ENCODE assay signal across 12 cellular contexts in genomic region chr12:8951744-8952143, GRCh38. TPM values are rescaled to one million over a fixed set of nuclear protein-coding genes. Genes with fewer than 3 reads are reported as not detected.
A peak's percentile ranks its signal among the peaks of the same experiment; 100 is the strongest.
DNase-seq lines count a peak whose midpoint lies in the region; ATAC-seq and TF ChIP-seq lines count a peak whose summit lies in the region.
"Had no signal": no experiment of that assay in that cellular context is flagged by ENCODE, and none has a peak within 500 bp of the region (broad histone marks: within the 10 kb centered on the region; RNA-seq: fewer than 3 reads in every experiment).

No MANE protein-coding gene starts in this region.

- intact Hi-C loops in sciatic nerve (cut with DNase I): loop anchor here (10.0 kb wide), 1 partner anchor 73 kb away; no protein-coding TSS in a partner anchor

- peaks cover 45% of the 10 kb centered on the region for H3K36me3 Mint-ChIP-seq in WTC11
- H3K36me3 Mint-ChIP-seq in central memory CD8-positive, alpha-beta T cell (ENCODE audit: insufficient read depth): peaks cover 16% of the 10 kb centered on the region

- CTCF ChIA-PET in WTC11 (lab: Charles Lee): interaction anchor here (3.0 kb wide), 1 partner anchor 79 kb away, joined by 10 read pairs; no protein-coding TSS in a partner anchor

- peak; percentile 37 for DNase-seq in activated gamma-delta T cell treated with Interleukin-2 at 50 U/mL for 16 hours
- no peak for DNase-seq in activated gamma-delta T cell (lab: John Stamatoyannopoulos, UW)
- no peak for DNase-seq in WTC11 (ENCODE audit: low spot score)
- no peak for DNase-seq in central memory CD8-positive, alpha-beta T cell (ENCODE audit: low spot score in 2 of 2)
- DNase-seq in stimulated activated naive CD8-positive, alpha-beta T cell treated with anti-CD3 and anti-CD28 coated beads, Interleukin-15, amount 100 ng/mL, for 72 hours: peak; percentile 25 to 58
- no peak for DNase-seq in sciatic nerve (ENCODE audit: low spot score)
- no peak for DNase-seq in LoVo (ENCODE audit: low spot score)
- no peak for DNase-seq in NCI-H748 (lab: John Stamatoyannopoulos, UW; ENCODE audit: unreplicated experiment)
- DNase-seq: DMS 273 treated with DMSO at 0.1 percent for 48 hours, NCI-H345, nucleus accumbens, trophoblast cell had no signal

- TF ChIP-seq CTCF in WTC11 (IDR thresholded peaks at IDR 0.05): no peak

- ATAC-seq in WTC11 (no peak), sciatic nerve (no peak)
- no peak for ATAC-seq in central memory CD8-positive, alpha-beta T cell (replicated peaks; ENCODE audit: extremely low read depth, poor library complexity, severe bottlenecking)
- no peak for ATAC-seq in stimulated activated naive CD8-positive, alpha-beta T cell treated with anti-CD3 and anti-CD28 coated beads, Interleukin-15, amount 100 ng/mL, for 72 hours

- peak overlapping the region; percentile 30 for H3K4me3 Mint-ChIP-seq in WTC11
- peak overlapping the region; percentile 95 for H3K4me3 Mint-ChIP-seq in central memory CD8-positive, alpha-beta T cell
- H3K4me3 Mint-ChIP-seq in stimulated activated naive CD8-positive, alpha-beta T cell treated with anti-CD3 and anti-CD28 coated beads, Interleukin-15, amount 100 ng/mL, for 72 hours: peak overlapping the region; percentile 60 to 70

- no peaks in the 10 kb centered on the region for H3K27me3 Mint-ChIP-seq in WTC11 (ENCODE audit: low read depth)
- H3K27me3 Mint-ChIP-seq in central memory CD8-positive, alpha-beta T cell: no peaks in the 10 kb centered on the region
- H3K27me3 Mint-ChIP-seq in stimulated activated naive CD8-positive, alpha-beta T cell treated with anti-CD3 and anti-CD28 coated beads, Interleukin-15, amount 100 ng/mL, for 72 hours: no peaks in the 10 kb centered on the region

- H3K9me3 Mint-ChIP-seq in WTC11: peaks cover 27% of the 10 kb centered on the region
- H3K9me3 Mint-ChIP-seq in central memory CD8-positive, alpha-beta T cell: peaks cover 5% of the 10 kb centered on the region
- peaks cover 8 to 11% of the 10 kb centered on the region in 2 donors for H3K9me3 Mint-ChIP-seq in stimulated activated naive CD8-positive, alpha-beta T cell treated with anti-CD3 and anti-CD28 coated beads, Interleukin-15, amount 100 ng/mL, for 72 hours

- no peak overlapping the region for H3K27ac Mint-ChIP-seq in WTC11
- peak overlapping the region; percentile 91 for H3K27ac Mint-ChIP-seq in central memory CD8-positive, alpha-beta T cell (ENCODE audit: low read depth)
- H3K27ac Mint-ChIP-seq in stimulated activated naive CD8-positive, alpha-beta T cell treated with anti-CD3 and anti-CD28 coated beads, Interleukin-15, amount 100 ng/mL, for 72 hours: peak overlapping the region; percentile 37 to 38

- POLR2A ChIA-PET in WTC11 (lab: Charles Lee): no interaction called here

- peaks cover 19% of the 10 kb centered on the region for H3K4me1 Mint-ChIP-seq in WTC11
- peaks cover 66% of the 10 kb centered on the region for H3K4me1 Mint-ChIP-seq in central memory CD8-positive, alpha-beta T cell
- H3K4me1 Mint-ChIP-seq in stimulated activated naive CD8-positive, alpha-beta T cell treated with anti-CD3 and anti-CD28 coated beads, Interleukin-15, amount 100 ng/mL, for 72 hours: peaks cover 50% of the 10 kb centered on the region

TF ChIP-seq in WTC11, 78 proteins besides CTCF, POLR2A, EP300 and RAD21 (continues in another document):
- TF ChIP-seq TCF7 (CRISPR knock-in tag; IDR thresholded peaks at IDR 0.05; ENCODE audit: low read depth): no peak
- no peak for TF ChIP-seq NR2C2 (CRISPR knock-in tag; IDR thresholded peaks at IDR 0.05)
- no peak for TF ChIP-seq ATF2 (CRISPR knock-in tag; IDR thresholded peaks at IDR 0.05; ENCODE audit: borderline replicate concordance, low read depth)
- TF ChIP-seq ZNF281 (CRISPR knock-in tag; IDR thresholded peaks at IDR 0.05): no peak
- TF ChIP-seq, protein P1, sequence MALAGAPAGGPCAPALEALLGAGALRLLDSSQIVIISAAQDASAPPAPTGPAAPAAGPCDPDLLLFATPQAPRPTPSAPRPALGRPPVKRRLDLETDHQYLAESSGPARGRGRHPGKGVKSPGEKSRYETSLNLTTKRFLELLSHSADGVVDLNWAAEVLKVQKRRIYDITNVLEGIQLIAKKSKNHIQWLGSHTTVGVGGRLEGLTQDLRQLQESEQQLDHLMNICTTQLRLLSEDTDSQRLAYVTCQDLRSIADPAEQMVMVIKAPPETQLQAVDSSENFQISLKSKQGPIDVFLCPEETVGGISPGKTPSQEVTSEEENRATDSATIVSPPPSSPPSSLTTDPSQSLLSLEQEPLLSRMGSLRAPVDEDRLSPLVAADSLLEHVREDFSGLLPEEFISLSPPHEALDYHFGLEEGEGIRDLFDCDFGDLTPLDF (CRISPR knock-in tag; IDR thresholded peaks at IDR 0.05): no peak
- TF ChIP-seq ZNF219 (CRISPR knock-in tag; IDR thresholded peaks at IDR 0.05; ENCODE audit: borderline replicate concordance): no peak
- TF ChIP-seq RORB (CRISPR knock-in tag; IDR thresholded peaks at IDR 0.05): no peak
- TF ChIP-seq ZBTB21 (CRISPR knock-in tag; IDR thresholded peaks at IDR 0.05; ENCODE audit: borderline replicate concordance): no peak
- no peak for TF ChIP-seq AR (CRISPR knock-in tag; IDR thresholded peaks at IDR 0.05)
- TF ChIP-seq NFATC4 (CRISPR knock-in tag; IDR thresholded peaks at IDR 0.05): no peak
- TF ChIP-seq, protein P2, sequence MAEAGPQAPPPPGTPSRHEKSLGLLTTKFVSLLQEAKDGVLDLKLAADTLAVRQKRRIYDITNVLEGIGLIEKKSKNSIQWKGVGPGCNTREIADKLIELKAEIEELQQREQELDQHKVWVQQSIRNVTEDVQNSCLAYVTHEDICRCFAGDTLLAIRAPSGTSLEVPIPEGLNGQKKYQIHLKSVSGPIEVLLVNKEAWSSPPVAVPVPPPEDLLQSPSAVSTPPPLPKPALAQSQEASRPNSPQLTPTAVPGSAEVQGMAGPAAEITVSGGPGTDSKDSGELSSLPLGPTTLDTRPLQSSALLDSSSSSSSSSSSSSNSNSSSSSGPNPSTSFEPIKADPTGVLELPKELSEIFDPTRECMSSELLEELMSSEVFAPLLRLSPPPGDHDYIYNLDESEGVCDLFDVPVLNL (CRISPR knock-in tag; IDR thresholded peaks at IDR 0.05; ENCODE audit: borderline replicate concordance, low read depth): no peak
- TF ChIP-seq CREM (CRISPR knock-in tag; IDR thresholded peaks at IDR 0.05): no peak

RNA-seq across cellular contexts. Expression of gene M6PR, which starts 2.3 kb away (rescaled TPM):
- total RNA-seq in WTC11 (2021): 106 to 139 TPM (median 112 TPM) in 3 replicates
- total RNA-seq in sciatic nerve: 101 TPM

RNA-seq across cellular contexts. Expression of gene PHC1, which starts 37.4 kb away (rescaled TPM):
- total RNA-seq in WTC11 (2021) (733 to 940 TPM (median 913 TPM) in 3 replicates), sciatic nerve (44.6 TPM)

RNA-seq across cellular contexts. Expression of gene KLRG1, which starts 37.6 kb away (rescaled TPM):
- total RNA-seq in WTC11 (2021) (6.2 to 7.4 TPM (median 7.2 TPM) in 3 replicates), sciatic nerve (4.5 TPM)

Comparison
In these comparisons a context has a peak if more than half of its experiments do, and no peak if none do; other contexts are left out.
1. DNase-seq: peak in activated gamma-delta T cell treated with Interleukin-2 at 50 U/mL for 16 hours (single experiment) and stimulated activated naive CD8-positive, alpha-beta T cell treated with anti-CD3 and anti-CD28 coated beads, Interleukin-15, amount 100 ng/mL, for 72 hours (2 of 2); none in activated gamma-delta T cell (single experiment), WTC11 (single experiment), central memory CD8-positive, alpha-beta T cell (0 of 2), sciatic nerve (single experiment), LoVo (single experiment) and NCI-H748 (single experiment).
2. H3K4me3 Mint-ChIP-seq: peak in every context shown above with its lines; median percentile 95 in central memory CD8-positive, alpha-beta T cell; 65 in stimulated activated naive CD8-positive, alpha-beta T cell treated with anti-CD3 and anti-CD28 coated beads, Interleukin-15, amount 100 ng/mL, for 72 hours; 30 in WTC11.
3. RNA of gene PHC1, which starts 37.4 kb away (total RNA-seq): 733 to 940 TPM in WTC11; 44.6 TPM in sciatic nerve (single experiment); every median in the first group is over 10 times any median in the second.